Comparison of ENCODE assay signal across 9 cellular contexts in genomic region chr1:11062965-11063401, GRCh38. TPM values are rescaled to one million over a fixed set of nuclear protein-coding genes. Genes with fewer than 3 reads are reported as not detected.
A peak's percentile ranks its signal among the peaks of the same experiment; 100 is the strongest.
DNase-seq lines count a peak whose midpoint lies in the region; ATAC-seq lines count a peak whose summit lies in the region.
"Had no signal": no experiment of that assay in that cellular context is flagged by ENCODE, and none has a peak within 500 bp of the region (broad histone marks: within the 10 kb centered on the region; RNA-seq: fewer than 3 reads in every experiment).

No MANE protein-coding gene starts in this region.

- H3K36me3 ChIP-seq in MG63 = peaks cover 54% of the 10 kb centered on the region

- H3K4me3 ChIP-seq in MG63 = no peak overlapping the region
- H3K4me3 ChIP-seq: BLaER1 had no signal

- DNase-seq in activated CD4-positive, CD25-positive, alpha-beta regulatory T cell treated with anti-CD3 and anti-CD28 coated beads, Interleukin-2, amount 50 U/mL, for 72 hours = peak; percentile 31
- DNase-seq in activated CD4-positive, CD25-positive, alpha-beta regulatory T cell (lab: John Stamatoyannopoulos, UW) = no peak
- peak; percentile 60 for DNase-seq in MG63
- DNase-seq in activated T-cell treated with anti-CD3 and anti-CD28 coated beads, Interleukin-2, amount 50 U/mL, for 48 hours = peak; percentile 58 to 65
- DNase-seq in stimulated activated CD8-positive, alpha-beta memory T cell treated with anti-CD3 and anti-CD28 coated beads, Interleukin-4, amount 100 ng/mL, for 24 hours (ENCODE audit: low read depth) = peak; percentile 29

- H3K9me3 ChIP-seq in MG63 = no peaks in the 10 kb centered on the region
- H3K9me3 ChIP-seq: BLaER1 had no signal

- H3K27me3 ChIP-seq in MG63 = no peaks in the 10 kb centered on the region
- H3K27me3 ChIP-seq: BLaER1 had no signal

- no peak for ATAC-seq in HG03108 (IDR thresholded peaks at IDR 0.05; ENCODE audit: unreplicated experiment)
- no peak for ATAC-seq in GM18517 (IDR thresholded peaks at IDR 0.05; ENCODE audit: unreplicated experiment)
- ATAC-seq in GM21390 (IDR thresholded peaks at IDR 0.05; ENCODE audit: unreplicated experiment) = no peak

RNA-seq across cellular contexts. Expression of gene SRM, which starts 3.2 kb away (rescaled TPM):
- total RNA-seq in MG63 (2014; rRNA removed; shearing (Covaris generic); ENCODE audit: low replicate concordance) = 24.0 and 39.3 TPM in 2 replicates

RNA-seq across cellular contexts. Expression of gene MASP2, which starts 15.9 kb away (rescaled TPM):
- not detected in 2 replicates for total RNA-seq in MG63 (2014; rRNA removed; shearing (Covaris generic); ENCODE audit: low replicate concordance)

RNA-seq across cellular contexts. Expression of gene EXOSC10, which starts 36.7 kb away (rescaled TPM):
- 45.6 and 55.2 TPM in 2 replicates for total RNA-seq in MG63 (2014; rRNA removed; shearing (Covaris generic); ENCODE audit: low replicate concordance)

RNA-seq across cellular contexts. Expression of gene TARDBP, which starts 50.5 kb away (rescaled TPM):
- 26.0 and 53.3 TPM in 2 replicates for total RNA-seq in MG63 (2014; rRNA removed; shearing (Covaris generic); ENCODE audit: low replicate concordance)

Comparison
In these comparisons a context has a peak if more than half of its experiments do, and no peak if none do; other contexts are left out.
1. DNase-seq: peak in activated CD4-positive, CD25-positive, alpha-beta regulatory T cell treated with anti-CD3 and anti-CD28 coated beads, Interleukin-2, amount 50 U/mL, for 72 hours (single experiment), MG63 (single experiment), activated T-cell treated with anti-CD3 and anti-CD28 coated beads, Interleukin-2, amount 50 U/mL, for 48 hours (2 of 2) and stimulated activated CD8-positive, alpha-beta memory T cell treated with anti-CD3 and anti-CD28 coated beads, Interleukin-4, amount 100 ng/mL, for 24 hours (single experiment); none in activated CD4-positive, CD25-positive, alpha-beta regulatory T cell (0 of 4).